Comparison of ENCODE assay signal across 1 cellular context in genomic region chr2:4475618-4476017, GRCh38.
"Had no signal": no experiment of that assay in that cellular context is flagged by ENCODE, and none has a peak within 500 bp of the region (broad histone marks: within the 10 kb centered on the region; RNA-seq: fewer than 3 reads in every experiment).

No MANE protein-coding gene starts in this region.

- H3K9me3 ChIP-seq: MG63 had no signal

- H3K27me3 ChIP-seq: MG63 had no signal

- H3K36me3 ChIP-seq: MG63 had no signal

- H3K4me3 ChIP-seq: MG63 had no signal
